ENCODE assay signal across 25 cellular contexts in genomic region chr13:61258185-61258584, GRCh38.
DNase-seq lines count a peak whose midpoint lies in the region; ATAC-seq, FAIRE-seq and TF ChIP-seq lines count a peak whose summit lies in the region.
"Had no signal": no experiment of that assay in that cellular context is flagged by ENCODE, and none has a peak within 500 bp of the region (broad histone marks: within the 10 kb centered on the region; RNA-seq: fewer than 3 reads in every experiment).

No MANE protein-coding gene starts in this region.

- H3K4me1 ChIP-seq in BLaER1 (peaks cover 10% of the 10 kb centered on the region), kidney (ENCODE audit: control insufficient read depth in 1 of 2, insufficient read depth in 1 of 2, low read depth in 1 of 2, low read length in 2 of 2) (no peaks in the 10 kb centered on the region)
- H3K4me1 ChIP-seq: SJCRH30 had no signal

- H3K9ac ChIP-seq in BLaER1 (no peak overlapping the region), kidney (ENCODE audit: low read length in 2 of 2) (no peak overlapping the region)
- H3K9ac ChIP-seq: KMS-11 had no signal

- H3K4me2 ChIP-seq in BLaER1 = peak overlapping the region; percentile 39
- H3K4me2 ChIP-seq: KMS-11 had no signal

- no peak for TF ChIP-seq CTCF in kidney (IDR thresholded peaks at IDR 0.05; ENCODE audit: borderline replicate concordance, extremely low read depth, insufficient read depth)

- H3K36me3 ChIP-seq in BLaER1 (no peaks in the 10 kb centered on the region), kidney (ENCODE audit: control insufficient read depth in 1 of 2, insufficient read depth in 2 of 2, low read length in 2 of 2) (no peaks in the 10 kb centered on the region)
- H3K36me3 ChIP-seq: SJCRH30 had no signal

- H3K4me3 ChIP-seq in BLaER1 = no peak overlapping the region
- no peak overlapping the region for H3K4me3 ChIP-seq in kidney (ENCODE audit: low read length in 2 of 2)
- H3K4me3 ChIP-seq: SJCRH30 had no signal

- ATAC-seq in GM19025 (IDR thresholded peaks at IDR 0.05; ENCODE audit: low read depth, unreplicated experiment) (peak; percentile 52), HG03342 (IDR thresholded peaks at IDR 0.05; ENCODE audit: unreplicated experiment) (peak; percentile 67), HG03139 (IDR thresholded peaks at IDR 0.05; ENCODE audit: unreplicated experiment) (no peak)

- H3K27ac ChIP-seq in BLaER1 = no peak overlapping the region
- no peak overlapping the region for H3K27ac ChIP-seq in kidney (ENCODE audit: low read depth in 2 of 2, low read length in 2 of 2)
- H3K27ac ChIP-seq: 22Rv1, C4-2B, KMS-11, SJCRH30 had no signal

- no peaks in the 10 kb centered on the region for H4K20me1 ChIP-seq in BLaER1

- H3K27me3 ChIP-seq in BLaER1 = no peaks in the 10 kb centered on the region
- H3K27me3 ChIP-seq: SJCRH30 had no signal

- DNase-seq in NAMALWA (ENCODE audit: low spot score) = peak; percentile 15
- DNase-seq in hypothalamus (lab: John Stamatoyannopoulos, UW) = no peak
- no peak for DNase-seq in HPDE6-E6E7 (ENCODE audit: extremely low spot score)
- DNase-seq in kidney = no peak
- DNase-seq: ACHN; CD8-positive, alpha-beta memory T cell; DMS53; GDM1; H9; IMR-90; NCI-H1105 treated with DMSO at 0.1 percent for 48 hours; NCI-H2029 treated with DMSO at 0.1 percent for 48 hours; NCI-H524 treated with DMSO at 0.1 percent for 48 hours; OCI-M1; SJCRH30; T-helper 1 cell had no signal

- intact Hi-C loops in kidney (cut with DNase I) = no loop called here

- H3K9me3 ChIP-seq in BLaER1 = no peaks in the 10 kb centered on the region
- H3K9me3 ChIP-seq in kidney (ENCODE audit: control insufficient read depth in 1 of 2, low read length in 2 of 2) = no peaks in the 10 kb centered on the region
- H3K9me3 ChIP-seq: SJCRH30 had no signal

- FAIRE-seq in kidney (lab: Jason Lieb, UNC) = no peak
- FAIRE-seq: D721Med, RCC 7860 had no signal
